1 cellular context compared by ENCODE assay signal in genomic region chr7:116239434-116239833, GRCh38.
TF ChIP-seq lines count a peak whose summit lies in the region.

No MANE protein-coding gene starts in this region.

TF ChIP-seq in HepG2, 621 proteins besides CTCF, POLR2A, EP300 and RAD21 (continued from another document and continues in another):
- peak in 1 of 2 experiments; percentile 18; a peak in 1 of 4 replicates for TF ChIP-seq REST (IDR thresholded peaks at IDR 0.05; ENCODE audit: borderline replicate concordance in 1 of 2, low read depth in 1 of 2, low read length in 2 of 2)
- TF ChIP-seq ZNF530 (CRISPR knock-in tag; IDR thresholded peaks at IDR 0.05; ENCODE audit: low read depth) = no peak
- no peak for TF ChIP-seq ZNF260 (CRISPR knock-in tag; IDR thresholded peaks at IDR 0.05; ENCODE audit: borderline replicate concordance, low read depth)
- TF ChIP-seq SKIL (CRISPR knock-in tag; IDR thresholded peaks at IDR 0.05; ENCODE audit: borderline replicate concordance) = no peak
- no peak for TF ChIP-seq NONO (IDR thresholded peaks at IDR 0.05)
- TF ChIP-seq NONO (CRISPR knock-in tag; conservative IDR thresholded peaks at IDR 0.05) = no peak
- TF ChIP-seq ZNF709 (CRISPR knock-in tag; IDR thresholded peaks at IDR 0.05) = no peak
- TF ChIP-seq SRSF1 (optimal IDR thresholded peaks at IDR 0.05; ENCODE audit: low read depth, low read length) = no peak
- TF ChIP-seq NR2F1 (CRISPR knock-in tag; IDR thresholded peaks at IDR 0.05) = 0 out of 4 replicates have a peak, but pooled peaks of 1 of the 2 experiments have one; percentile 24
- no peak for TF ChIP-seq ZNF224 (CRISPR knock-in tag; IDR thresholded peaks at IDR 0.05)
- TF ChIP-seq SOX6 (IDR thresholded peaks at IDR 0.05) = no peak
- TF ChIP-seq SOX6 (CRISPR knock-in tag; IDR thresholded peaks at IDR 0.05) = peak; percentile 88
- no peak for TF ChIP-seq NFKB2 (CRISPR knock-in tag; IDR thresholded peaks at IDR 0.05; ENCODE audit: borderline replicate concordance)
- no peak for TF ChIP-seq ZNF678 (CRISPR knock-in tag; IDR thresholded peaks at IDR 0.05)
- no peak for TF ChIP-seq ZSCAN22 (CRISPR knock-in tag; IDR thresholded peaks at IDR 0.05)
- no peak for TF ChIP-seq ZNF253 (CRISPR knock-in tag; IDR thresholded peaks at IDR 0.05; ENCODE audit: borderline replicate concordance)
- TF ChIP-seq PREB (CRISPR knock-in tag; IDR thresholded peaks at IDR 0.05) = no peak
- no peak for TF ChIP-seq ZNF160 (CRISPR knock-in tag; IDR thresholded peaks at IDR 0.05)
- TF ChIP-seq ZNF281 (CRISPR knock-in tag; IDR thresholded peaks at IDR 0.05; ENCODE audit: borderline replicate concordance) = no peak; the same call in 1 of the 2 replicates
- TF ChIP-seq ZNF503 (CRISPR knock-in tag; IDR thresholded peaks at IDR 0.05) = no peak
- 0 out of 2 replicates have a peak, but pooled peaks have one; percentile 70 for TF ChIP-seq REPIN1 (CRISPR knock-in tag; IDR thresholded peaks at IDR 0.05; ENCODE audit: borderline replicate concordance, low read depth)
- TF ChIP-seq TFDP1 (CRISPR knock-in tag; IDR thresholded peaks at IDR 0.05; ENCODE audit: borderline replicate concordance) = no peak
- no peak for TF ChIP-seq IRF2 (CRISPR knock-in tag; IDR thresholded peaks at IDR 0.05)
- no peak for TF ChIP-seq ZFP82 (CRISPR knock-in tag; IDR thresholded peaks at IDR 0.05; ENCODE audit: borderline replicate concordance)
- no peak for TF ChIP-seq DNMT3B (CRISPR knock-in tag; conservative IDR thresholded peaks at IDR 0.05)
- TF ChIP-seq CREBL2 (CRISPR knock-in tag; IDR thresholded peaks at IDR 0.05; ENCODE audit: borderline replicate concordance) = no peak
- TF ChIP-seq NFE2L1 (CRISPR knock-in tag; IDR thresholded peaks at IDR 0.05; ENCODE audit: borderline replicate concordance) = no peak
- no peak for TF ChIP-seq IKZF4 (CRISPR knock-in tag; IDR thresholded peaks at IDR 0.05; ENCODE audit: borderline replicate concordance, low read depth, not compliant biosample characterization)
- no peak for TF ChIP-seq ZNF883 (CRISPR knock-in tag; IDR thresholded peaks at IDR 0.05; ENCODE audit: not compliant biosample characterization)
- 0 out of 2 replicates have a peak, but pooled peaks have one; percentile 23 for TF ChIP-seq CBX5 (CRISPR knock-in tag; IDR thresholded peaks at IDR 0.05; ENCODE audit: borderline replicate concordance)
- peak; percentile 46 for TF ChIP-seq PPARG (CRISPR knock-in tag; conservative IDR thresholded peaks at IDR 0.05)
- 0 out of 2 replicates have a peak, but pooled peaks have one; percentile 52 for TF ChIP-seq ERF (CRISPR knock-in tag; IDR thresholded peaks at IDR 0.05)
- TF ChIP-seq MYC (CRISPR knock-in tag; IDR thresholded peaks at IDR 0.05; ENCODE audit: borderline replicate concordance) = no peak
- TF ChIP-seq ZNF501 (CRISPR knock-in tag; IDR thresholded peaks at IDR 0.05) = no peak
- TF ChIP-seq NR2C2 (CRISPR knock-in tag; IDR thresholded peaks at IDR 0.05; ENCODE audit: borderline replicate concordance) = 0 out of 2 replicates have a peak, but pooled peaks have one; percentile 40
- TF ChIP-seq ZNF362 (CRISPR knock-in tag; IDR thresholded peaks at IDR 0.05; ENCODE audit: borderline replicate concordance) = no peak
- no peak for TF ChIP-seq FOXA1 (IDR thresholded peaks at IDR 0.05)
- TF ChIP-seq FOXA1 (CRISPR knock-in tag; IDR thresholded peaks at IDR 0.05) = peak; percentile 81
- TF ChIP-seq BRD4 (CRISPR knock-in tag; IDR thresholded peaks at IDR 0.05) = no peak
- no peak for TF ChIP-seq ZBTB33 (CRISPR knock-in tag; IDR thresholded peaks at IDR 0.05)
- TF ChIP-seq YEATS4 (CRISPR knock-in tag; IDR thresholded peaks at IDR 0.05; ENCODE audit: borderline replicate concordance) = no peak
- TF ChIP-seq TEAD3 (CRISPR knock-in tag; optimal IDR thresholded peaks at IDR 0.05; ENCODE audit: borderline replicate concordance) = peak; percentile 76
